ENCODE assay signal across 15 cellular contexts in genomic region chr12:4816776-4817530, GRCh38.
DNase-seq lines count a peak whose midpoint lies in the region; ATAC-seq, FAIRE-seq and TF ChIP-seq lines count a peak whose summit lies in the region.
"Had no signal": no experiment of that assay in that cellular context is flagged by ENCODE, and none has a peak within 500 bp of the region (broad histone marks: within the 10 kb centered on the region; RNA-seq: fewer than 3 reads in every experiment).

No MANE protein-coding gene starts in this region.

- no peak for TF ChIP-seq POLR2A in GM12892 (IDR thresholded peaks at IDR 0.05; ENCODE audit: low read depth, low read length)

- intact Hi-C loops in Right ventricle myocardium superior (cut with DNase I) (no loop called here), left ventricle myocardium superior (cut with micrococcal nuclease) (no loop called here)

- ATAC-seq in Right ventricle myocardium superior (ENCODE audit: poor library complexity): peak; percentile 8
- ATAC-seq in left ventricle myocardium superior: no peak
- ATAC-seq: A549 had no signal

- no peak for DNase-seq in Right ventricle myocardium superior
- DNase-seq in left ventricle myocardium superior: no peak
- no peak for DNase-seq in GM12892 (ENCODE audit: insufficient read length)
- DNase-seq in urothelium cell line (ENCODE audit: low spot score): no peak
- no peak for DNase-seq in T-helper 9 cell
- DNase-seq in NCI-H2107 (lab: John Stamatoyannopoulos, UW): no peak
- DNase-seq: Caco-2; HFFc6; KBM-7; NK-92 treated with Interleukin-12 subunit alpha and Interleukin-12 subunit beta, amount 100 ng/mL, for 24 hours had no signal

- peak overlapping the region; percentile 55 for H3K27ac ChIP-seq in cingulate gyrus (ENCODE audit: low read depth, low read length)
- H3K27ac ChIP-seq: A549, SJSA1 had no signal

- FAIRE-seq in GM12892 (lab: Jason Lieb, UNC) (peak; percentile 58), urothelium cell line (lab: Jason Lieb, UNC) (peak; percentile 46)
- FAIRE-seq: A549, GM19239, H54 had no signal
